In the genomic region with DNA sequence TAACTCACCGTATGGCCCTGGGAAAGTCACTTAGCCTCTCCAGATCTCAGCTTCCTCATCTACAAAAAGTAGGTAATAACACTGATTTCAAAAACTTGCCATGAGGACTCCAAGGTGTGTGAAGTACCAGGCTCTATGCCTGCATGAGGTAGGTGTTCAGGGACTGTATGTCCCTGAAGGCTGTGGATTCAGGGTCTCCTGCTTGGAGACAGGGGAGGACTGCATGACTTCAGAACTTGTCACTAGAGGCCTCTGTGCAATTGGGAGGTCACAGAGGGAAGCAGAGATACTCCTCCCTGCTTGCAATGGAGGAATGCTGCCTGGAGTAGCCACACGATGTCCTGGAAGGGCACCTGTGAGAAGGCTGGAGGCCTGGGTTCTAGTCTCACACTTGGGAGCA, we compare ENCODE assay signal across 14 cellular contexts. TPM values are rescaled to one million over a fixed set of nuclear protein-coding genes. Genes with fewer than 3 reads are reported as not detected.
DNase-seq lines count a peak whose midpoint lies in the region; ATAC-seq and TF ChIP-seq lines count a peak whose summit lies in the region.
"Had no signal": no experiment of that assay in that cellular context is flagged by ENCODE, and none has a peak within 500 bp of the region (broad histone marks: within the 10 kb centered on the region; RNA-seq: fewer than 3 reads in every experiment).

No MANE protein-coding gene starts in this region.

- H3K27me3 ChIP-seq in endodermal cell (ENCODE audit: control insufficient read depth, insufficient read depth, low read length, poor library complexity, severe bottlenecking), result no peaks in the 10 kb centered on the region
- no peaks in the 10 kb centered on the region for H3K27me3 ChIP-seq in tibial nerve
- H3K27me3 ChIP-seq: MG63 had no signal

- CTCF ChIA-PET in activated CD4-positive, alpha-beta T cell treated with anti-CD3 and anti-CD28 coated beads, Interleukin-2, amount 10 ng/mL, durations not matched to agents 7 days and 5 days (lab: Charles Lee), result no interaction called here

- H3K9me3 ChIP-seq in endodermal cell (ENCODE audit: control insufficient read depth, low read length), result no peaks in the 10 kb centered on the region
- no peaks in the 10 kb centered on the region for H3K9me3 ChIP-seq in tibial nerve
- H3K9me3 ChIP-seq: MG63 had no signal

- H3K36me3 Mint-ChIP-seq in activated CD4-positive, alpha-beta T cell treated with anti-CD3 and anti-CD28 coated beads, Interleukin-2, amount 10 ng/mL, durations not matched to agents 7 days and 5 days (ENCODE audit: low read depth), result no peaks in the 10 kb centered on the region
- peaks cover 1% of the 10 kb centered on the region for H3K36me3 Mint-ChIP-seq in activated CD4-positive, alpha-beta T cell treated with anti-CD3 and anti-CD28 coated beads, Interleukin-2, amount 10 ng/mL, durations not matched to agents 24 days and 14 days (ENCODE audit: low read depth)
- H3K36me3 Mint-ChIP-seq in endodermal cell (ENCODE audit: low read depth) (no peaks in the 10 kb centered on the region), nephron progenitor cell (ENCODE audit: low read depth) (peaks cover 3% of the 10 kb centered on the region)

- no peaks in the 10 kb centered on the region for H3K9me3 Mint-ChIP-seq in activated CD4-positive, alpha-beta T cell treated with anti-CD3 and anti-CD28 coated beads, Interleukin-2, amount 10 ng/mL, durations not matched to agents 7 days and 5 days
- no peaks in the 10 kb centered on the region for H3K9me3 Mint-ChIP-seq in activated CD4-positive, alpha-beta T cell treated with anti-CD3 and anti-CD28 coated beads, Interleukin-2, amount 10 ng/mL, durations not matched to agents 24 days and 14 days
- H3K9me3 Mint-ChIP-seq in endodermal cell, result no peaks in the 10 kb centered on the region
- H3K9me3 Mint-ChIP-seq in nephron progenitor cell, result no peaks in the 10 kb centered on the region

- H3K27ac Mint-ChIP-seq in activated CD4-positive, alpha-beta T cell treated with anti-CD3 and anti-CD28 coated beads, Interleukin-2, amount 10 ng/mL, durations not matched to agents 7 days and 5 days, result peak overlapping the region; percentile 71
- no peak overlapping the region for H3K27ac Mint-ChIP-seq in activated CD4-positive, alpha-beta T cell treated with anti-CD3 and anti-CD28 coated beads, Interleukin-2, amount 10 ng/mL, durations not matched to agents 24 days and 14 days
- H3K27ac Mint-ChIP-seq in endodermal cell, result no peak overlapping the region
- H3K27ac Mint-ChIP-seq in nephron progenitor cell, result peak overlapping the region; percentile 99

- TF ChIP-seq EP300 in tibial nerve (IDR thresholded peaks at IDR 0.05), result no peak

- H3K9ac ChIP-seq in endodermal cell (ENCODE audit: extremely low read depth, low read length, poor library complexity, severe bottlenecking), result no peak overlapping the region

- POLR2A ChIA-PET in activated CD4-positive, alpha-beta T cell treated with anti-CD3 and anti-CD28 coated beads, Interleukin-2, amount 10 ng/mL, durations not matched to agents 7 days and 5 days (lab: Charles Lee), result no interaction called here

- peaks cover 5% of the 10 kb centered on the region for H3K4me1 ChIP-seq in endodermal cell (ENCODE audit: control insufficient read depth, insufficient read depth, low read length)
- H3K4me1 ChIP-seq in tibial nerve, result peaks cover 0 to 82% (median 52%) of the 10 kb centered on the region in 4 donors
- H3K4me1 ChIP-seq: foreskin keratinocyte had no signal

- 79 to 88% methylated on average over 2 of the region's 2 CpGs for WGBS in endodermal cell (ENCODE audit: insufficient coverage in 1 of 2, insufficient read length in 1 of 2), 2 experiments
- WGBS in tibial nerve, 2 donors, result 11 to 30% methylated on average over 2 of the region's 2 CpGs

- intact Hi-C loops in activated CD4-positive, alpha-beta T cell treated with anti-CD3 and anti-CD28 coated beads, Interleukin-2, amount 10 ng/mL, durations not matched to agents 24 days and 14 days (cut with micrococcal nuclease), result no loop called here

- TF ChIP-seq POLR2A in tibial nerve (IDR thresholded peaks at IDR 0.05), result no peak

- H3K36me3 ChIP-seq in endodermal cell (ENCODE audit: control insufficient read depth, insufficient read depth, low read length), result no peaks in the 10 kb centered on the region
- peaks cover 0 to 9% (median 0%) of the 10 kb centered on the region in 3 donors for H3K36me3 ChIP-seq in tibial nerve

- TF ChIP-seq CTCF in endodermal cell (conservative IDR thresholded peaks at IDR 0.05) (no peak), nephron progenitor cell (IDR thresholded peaks at IDR 0.05) (no peak), tibial nerve (IDR thresholded peaks at IDR 0.05) (no peak)

- DNase-seq in activated CD4-positive, alpha-beta T cell treated with anti-CD3 and anti-CD28 coated beads, Interleukin-2, amount 10 ng/mL, durations not matched to agents 7 days and 5 days, result no peak
- DNase-seq in activated CD4-positive, alpha-beta T cell treated with anti-CD3 and anti-CD28 coated beads, Interleukin-2, amount 10 ng/mL, durations not matched to agents 24 days and 14 days, result no peak
- peak; percentile 53 for DNase-seq in endodermal cell
- no peak for DNase-seq in nephron progenitor cell
- no peak for DNase-seq in tibial nerve (ENCODE audit: low spot score in 2 of 2)
- no peak for DNase-seq in activated CD4-positive, CD25-positive, alpha-beta regulatory T cell (lab: John Stamatoyannopoulos, UW)
- no peak for DNase-seq in effector CD8-positive, alpha-beta T cell (lab: John Stamatoyannopoulos, UW)
- DNase-seq: 8988T; activated T-cell treated with anti-CD3 and anti-CD28 coated beads, Interleukin-2, amount 50 U/mL, for 1 hour; foreskin keratinocyte; MG63; NCI-H2171 had no signal

- H3K27ac ChIP-seq in endodermal cell (ENCODE audit: low read depth, low read length) (no peak overlapping the region), tibial nerve (peak overlapping the region; percentile 88 to 99 (median 95))
- H3K27ac ChIP-seq: foreskin keratinocyte had no signal

- peaks cover 33% of the 10 kb centered on the region for H3K27me3 Mint-ChIP-seq in activated CD4-positive, alpha-beta T cell treated with anti-CD3 and anti-CD28 coated beads, Interleukin-2, amount 10 ng/mL, durations not matched to agents 7 days and 5 days
- H3K27me3 Mint-ChIP-seq in activated CD4-positive, alpha-beta T cell treated with anti-CD3 and anti-CD28 coated beads, Interleukin-2, amount 10 ng/mL, durations not matched to agents 24 days and 14 days, result peaks cover 31% of the 10 kb centered on the region
- H3K27me3 Mint-ChIP-seq in endodermal cell (ENCODE audit: insufficient read depth) (peaks cover 37% of the 10 kb centered on the region), nephron progenitor cell (ENCODE audit: low read depth, poor library complexity) (no peaks in the 10 kb centered on the region)

- H3K4me3 ChIP-seq in endodermal cell (ENCODE audit: low read length) (no peak overlapping the region), tibial nerve (peak overlapping the region; percentile 53 to 70 (median 56))

- peaks cover 39% of the 10 kb centered on the region for H3K4me1 Mint-ChIP-seq in activated CD4-positive, alpha-beta T cell treated with anti-CD3 and anti-CD28 coated beads, Interleukin-2, amount 10 ng/mL, durations not matched to agents 7 days and 5 days
- peaks cover 28% of the 10 kb centered on the region for H3K4me1 Mint-ChIP-seq in activated CD4-positive, alpha-beta T cell treated with anti-CD3 and anti-CD28 coated beads, Interleukin-2, amount 10 ng/mL, durations not matched to agents 24 days and 14 days
- H3K4me1 Mint-ChIP-seq in endodermal cell (peaks cover 25% of the 10 kb centered on the region), nephron progenitor cell (peaks cover 83% of the 10 kb centered on the region)

- no peak overlapping the region for H3K4me3 Mint-ChIP-seq in activated CD4-positive, alpha-beta T cell treated with anti-CD3 and anti-CD28 coated beads, Interleukin-2, amount 10 ng/mL, durations not matched to agents 7 days and 5 days
- no peak overlapping the region for H3K4me3 Mint-ChIP-seq in activated CD4-positive, alpha-beta T cell treated with anti-CD3 and anti-CD28 coated beads, Interleukin-2, amount 10 ng/mL, durations not matched to agents 24 days and 14 days
- H3K4me3 Mint-ChIP-seq in endodermal cell, result no peak overlapping the region
- peak overlapping the region; percentile 86 for H3K4me3 Mint-ChIP-seq in nephron progenitor cell

- ATAC-seq in HG02885 (IDR thresholded peaks at IDR 0.05; ENCODE audit: poor library complexity, unreplicated experiment), result no peak
- ATAC-seq: foreskin keratinocyte had no signal

RNA-seq across cellular contexts. Expression of a gene that starts 2.2 kb away (rescaled TPM):
- total RNA-seq in activated CD4-positive, alpha-beta T cell treated with anti-CD3 and anti-CD28 coated beads, Interleukin-2, amount 10 ng/mL, durations not matched to agents 7 days and 5 days, result 1 to 10 TPM; 1.9 to 3.6 TPM
- 0.62 and 1.5 TPM in 2 replicates for total RNA-seq in activated CD4-positive, alpha-beta T cell treated with anti-CD3 and anti-CD28 coated beads, Interleukin-2, amount 10 ng/mL, durations not matched to agents 24 days and 14 days
- total RNA-seq in endodermal cell, result 1 to 10 TPM; 4.1 to 6.5 TPM
- 18.6 TPM for polyA plus RNA-seq in endodermal cell (2013, experiment 1 of 2)
- 22.1 TPM for polyA plus RNA-seq in endodermal cell (2013, experiment 2 of 2)
- total RNA-seq in tibial nerve, result 100 to 1,000 TPM; 171 to 354 (median 217) TPM
- total RNA-seq: foreskin keratinocyte had no signal
- polyA plus RNA-seq: foreskin keratinocyte had no signal

RNA-seq across cellular contexts. Expression of a gene that starts 13.1 kb away (rescaled TPM):
- total RNA-seq in activated CD4-positive, alpha-beta T cell treated with anti-CD3 and anti-CD28 coated beads, Interleukin-2, amount 10 ng/mL, durations not matched to agents 7 days and 5 days, result not detected
- total RNA-seq in activated CD4-positive, alpha-beta T cell treated with anti-CD3 and anti-CD28 coated beads, Interleukin-2, amount 10 ng/mL, durations not matched to agents 24 days and 14 days, result not detected in 2 replicates
- total RNA-seq in endodermal cell, result not detected
- 0.28 TPM for polyA plus RNA-seq in endodermal cell (2013, experiment 1 of 2)
- 0.33 TPM for polyA plus RNA-seq in endodermal cell (2013, experiment 2 of 2)
- total RNA-seq in tibial nerve, result 1 to 10 TPM in 1 of 4 donors, under 1 TPM in 1, not detected in 2; 0.22 to 2.5 TPM
- total RNA-seq: bronchial epithelial cell, foreskin keratinocyte had no signal
- polyA plus RNA-seq: foreskin keratinocyte had no signal

RNA-seq across cellular contexts. Expression of a gene that starts 36.4 kb away (rescaled TPM):
- total RNA-seq in activated CD4-positive, alpha-beta T cell treated with anti-CD3 and anti-CD28 coated beads, Interleukin-2, amount 10 ng/mL, durations not matched to agents 7 days and 5 days, result not detected
- total RNA-seq in activated CD4-positive, alpha-beta T cell treated with anti-CD3 and anti-CD28 coated beads, Interleukin-2, amount 10 ng/mL, durations not matched to agents 24 days and 14 days, result not detected in 2 replicates
- total RNA-seq in endodermal cell, result not detected
- not detected for polyA plus RNA-seq in endodermal cell (2013, experiment 1 of 2)
- polyA plus RNA-seq in endodermal cell (2013, experiment 2 of 2), result 0.08 TPM
- not detected for total RNA-seq in tibial nerve
- total RNA-seq: bronchial epithelial cell, foreskin keratinocyte had no signal
- polyA plus RNA-seq: foreskin keratinocyte had no signal

Comparison
In these comparisons a context has a peak if more than half of its experiments do, and no peak if none do; other contexts are left out.
1. H3K27ac Mint-ChIP-seq: peak in activated CD4-positive, alpha-beta T cell treated with anti-CD3 and anti-CD28 coated beads, Interleukin-2, amount 10 ng/mL, durations not matched to agents 7 days and 5 days (single experiment) and nephron progenitor cell (single experiment); none in activated CD4-positive, alpha-beta T cell treated with anti-CD3 and anti-CD28 coated beads, Interleukin-2, amount 10 ng/mL, durations not matched to agents 24 days and 14 days (single experiment) and endodermal cell (single experiment).
2. RNA of a gene that starts 2.2 kb away (total RNA-seq): 171 to 354 TPM in tibial nerve; 4.1 to 6.5 TPM in endodermal cell, 1.9 to 3.6 TPM in activated CD4-positive, alpha-beta T cell treated with anti-CD3 and anti-CD28 coated beads, Interleukin-2, amount 10 ng/mL, durations not matched to agents 7 days and 5 days and 0.62 to 1.5 TPM in activated CD4-positive, alpha-beta T cell treated with anti-CD3 and anti-CD28 coated beads, Interleukin-2, amount 10 ng/mL, durations not matched to agents 24 days and 14 days; every median in the first group is over 10 times any median in the second.